Comparison of ENCODE assay signal across 1 cellular context in the genomic region with DNA sequence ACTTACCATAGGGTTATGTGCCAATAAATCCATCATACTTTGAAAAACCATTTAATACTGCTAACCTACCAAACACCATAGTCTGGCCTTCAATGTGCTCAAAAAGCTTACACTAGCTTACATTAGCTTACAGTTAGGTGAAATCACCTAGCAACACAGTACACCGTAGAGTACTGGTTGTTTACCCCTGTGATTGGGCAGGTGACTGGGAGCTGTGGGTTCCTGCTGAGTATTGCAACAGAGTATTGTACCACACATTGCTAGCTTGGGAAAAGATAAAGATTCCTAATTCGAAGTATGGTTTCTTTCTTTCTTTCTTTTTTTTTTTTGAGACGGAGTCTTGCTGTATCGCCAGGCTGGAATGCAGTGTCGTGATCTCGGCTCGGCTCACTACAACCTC.
TF ChIP-seq lines count a peak whose summit lies in the region.

No MANE protein-coding gene starts in this region.

TF ChIP-seq in GM12878, 131 proteins besides CTCF, POLR2A, EP300 and RAD21:
- TF ChIP-seq, protein P1, sequence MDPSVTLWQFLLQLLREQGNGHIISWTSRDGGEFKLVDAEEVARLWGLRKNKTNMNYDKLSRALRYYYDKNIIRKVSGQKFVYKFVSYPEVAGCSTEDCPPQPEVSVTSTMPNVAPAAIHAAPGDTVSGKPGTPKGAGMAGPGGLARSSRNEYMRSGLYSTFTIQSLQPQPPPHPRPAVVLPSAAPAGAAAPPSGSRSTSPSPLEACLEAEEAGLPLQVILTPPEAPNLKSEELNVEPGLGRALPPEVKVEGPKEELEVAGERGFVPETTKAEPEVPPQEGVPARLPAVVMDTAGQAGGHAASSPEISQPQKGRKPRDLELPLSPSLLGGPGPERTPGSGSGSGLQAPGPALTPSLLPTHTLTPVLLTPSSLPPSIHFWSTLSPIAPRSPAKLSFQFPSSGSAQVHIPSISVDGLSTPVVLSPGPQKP (IDR thresholded peaks at IDR 0.05; ENCODE audit: low read depth, low read length) = no peak
- no peak for TF ChIP-seq POLR2AphosphoS5 (IDR thresholded peaks at IDR 0.05; ENCODE audit: low read length)
